In genomic region chr19:47483800-47484690, GRCh38 we compare ENCODE assay signal across 8 cellular contexts. TPM values are rescaled to one million over a fixed set of nuclear protein-coding genes. Genes with fewer than 3 reads are reported as not detected.
DNase-seq lines count a peak whose midpoint lies in the region; TF ChIP-seq lines count a peak whose summit lies in the region.

Gene KPTN (minus strand): TSS chr19:47484219. CDS start chr19:47484160, 59 bp downstream.

- peak within 1 kb of the TSS; percentile 75 for H3K27ac ChIP-seq in DOHH2 (ENCODE audit: low read depth, low read length)
- H3K27ac ChIP-seq in RWPE1, result peak within 1 kb of the TSS; percentile 89

- POLR2A ChIA-PET in RWPE1 (lab: Yijun Ruan, JAX; ENCODE audit: low non-redundant PET), result interaction anchor here (0.6 to 1.0 kb wide), 2 partner anchors 10 to 37 kb away, joined by 3 to 8 read pairs; no protein-coding TSS in a partner anchor

- H3K4me3 ChIP-seq in DOHH2 (ENCODE audit: low read length), result peak within 1 kb of the TSS; percentile 98
- H3K4me3 ChIP-seq in Loucy (ENCODE audit: low read length, poor library complexity, severe bottlenecking), result peak within 1 kb of the TSS; percentile 100
- H3K4me3 ChIP-seq in fibroblast of the aortic adventitia (ENCODE audit: low read depth, low read length), result peak within 1 kb of the TSS; percentile 79

- peaks cover 23% of the 10 kb centered on the region for H3K27me3 Mint-ChIP-seq in nephron (ENCODE audit: low read depth)

- H3F3A ChIP-seq in DOHH2 (ENCODE audit: control insufficient read depth, insufficient read depth) (peaks cover 19% of the 10 kb centered on the region), Loucy (ENCODE audit: low read depth) (no peaks in the 10 kb centered on the region)

- H3K9ac ChIP-seq in Loucy (ENCODE audit: low read depth, low read length, poor library complexity, severe bottlenecking), result peak within 1 kb of the TSS; percentile 95

- peaks cover 31% of the 10 kb centered on the region for H3K4me1 Mint-ChIP-seq in nephron

- H3K9me3 ChIP-seq in DOHH2 (ENCODE audit: control insufficient read depth, insufficient read depth, low read length) (no peaks in the 10 kb centered on the region), Loucy (ENCODE audit: insufficient read depth, low read depth, low read length) (no peaks in the 10 kb centered on the region)

- CTCF ChIA-PET in RWPE1 (lab: Yijun Ruan, JAX), result interaction anchor here (0.5 to 1.5 kb wide), 16 partner anchors 9 to 1089 kb away, joined by 3 to 7 read pairs (median 4); partner anchors contain the start of gene SLC8A2

- H3K4me1 ChIP-seq in DOHH2 (ENCODE audit: control insufficient read depth, low read length) (peaks cover 39% of the 10 kb centered on the region), Loucy (ENCODE audit: insufficient read depth, low read length, poor library complexity, severe bottlenecking) (peaks cover 28% of the 10 kb centered on the region)

- DNase-seq in GOT3 (lab: John Stamatoyannopoulos, UW) (peak; percentile 73), RWPE1 (ENCODE audit: low spot score) (peak; percentile 90), fibroblast of the aortic adventitia (ENCODE audit: low read depth) (peak; percentile 89)
- DNase-seq in activated T-helper 9 cell treated with anti-CD3 and anti-CD28 coated beads, Interleukin-2, amount 50 U/mL, for 16 hours (ENCODE audit: low read depth), result peak; percentile 84
- peak; percentile 86 for DNase-seq in stimulated activated naive CD4-positive, alpha-beta T cell treated with Interleukin-2 at 50 U/mL for 16 hours (lab: John Stamatoyannopoulos, UW)

- H3K27me3 ChIP-seq in DOHH2 (ENCODE audit: control insufficient read depth, low read length), result no peaks in the 10 kb centered on the region
- H3K27me3 ChIP-seq in Loucy (ENCODE audit: insufficient read depth, low read length, poor library complexity, severe bottlenecking), result no peaks in the 10 kb centered on the region

- no peaks in the 10 kb centered on the region for H3K9me3 Mint-ChIP-seq in nephron

- peak within 1 kb of the TSS; percentile 98 for H2AFZ ChIP-seq in Loucy (ENCODE audit: low read length)

- no peaks in the 10 kb centered on the region for H4K20me1 ChIP-seq in DOHH2 (ENCODE audit: control insufficient read depth, insufficient read depth, low read depth, low read length)
- H4K20me1 ChIP-seq in Loucy (ENCODE audit: insufficient read depth, low read length, poor library complexity, severe bottlenecking), result no peaks in the 10 kb centered on the region

- peak within 1 kb of the TSS; percentile 94 to 99 (median 98) for H3K27ac Mint-ChIP-seq in nephron

- H3K9me2 ChIP-seq in DOHH2 (replicated peaks; ENCODE audit: control insufficient read depth, low read length) (no peaks in the 10 kb centered on the region), Loucy (replicated peaks; ENCODE audit: low read depth, low read length) (no peaks in the 10 kb centered on the region)

- H3K4me3 Mint-ChIP-seq in nephron, result peak within 1 kb of the TSS; percentile 92 to 99 (median 96)

- H3K36me3 Mint-ChIP-seq in nephron (ENCODE audit: low read depth), result no peaks in the 10 kb centered on the region

- H3K79me2 ChIP-seq in DOHH2 (ENCODE audit: control insufficient read depth, low read length) (peaks cover 16% of the 10 kb centered on the region), Loucy (ENCODE audit: insufficient read depth, low read length) (peaks cover 9% of the 10 kb centered on the region)

- TF ChIP-seq CTCF in DOHH2 (IDR thresholded peaks at IDR 0.05; ENCODE audit: low read depth, low read length, poor library complexity, severe bottlenecking) (peak; percentile 98), Loucy (conservative IDR thresholded peaks at IDR 0.05; ENCODE audit: low read length) (peak; percentile 96), RWPE1 (conservative IDR thresholded peaks at IDR 0.05; ENCODE audit: low read depth) (peak; percentile 95), fibroblast of the aortic adventitia (IDR thresholded peaks at IDR 0.05; ENCODE audit: insufficient read depth, low read length) (peak; percentile 97), nephron (IDR thresholded peaks at IDR 0.05; ENCODE audit: unreplicated experiment in 3 of 3) (peak; percentile 94 to 98 (median 95))

- H3K36me3 ChIP-seq in DOHH2 (ENCODE audit: control insufficient read depth, low read length) (peaks cover 20% of the 10 kb centered on the region), Loucy (ENCODE audit: insufficient read depth, low read length) (no peaks in the 10 kb centered on the region; the same call in 1 of the 2 replicates)

- peak within 1 kb of the TSS; percentile 88 for H3K4me2 ChIP-seq in DOHH2 (ENCODE audit: low read length)
- H3K4me2 ChIP-seq in Loucy (ENCODE audit: low read depth, low read length, poor library complexity, severe bottlenecking), result peak within 1 kb of the TSS; percentile 91

RNA-seq across cellular contexts. Expression of gene KPTN, which starts in this region (rescaled TPM):
- 2.5 and 2.9 TPM in 2 replicates for total RNA-seq in fibroblast of the aortic adventitia (ENCODE audit: low replicate concordance)

Comparison
In these comparisons a context has a peak if more than half of its experiments do, and no peak if none do; other contexts are left out.
1. Peak in every context shown above with its lines: DNase-seq, H3K4me3 ChIP-seq and H3K27ac ChIP-seq.